Comparison of ENCODE assay signal across 10 cellular contexts in the genomic region with DNA sequence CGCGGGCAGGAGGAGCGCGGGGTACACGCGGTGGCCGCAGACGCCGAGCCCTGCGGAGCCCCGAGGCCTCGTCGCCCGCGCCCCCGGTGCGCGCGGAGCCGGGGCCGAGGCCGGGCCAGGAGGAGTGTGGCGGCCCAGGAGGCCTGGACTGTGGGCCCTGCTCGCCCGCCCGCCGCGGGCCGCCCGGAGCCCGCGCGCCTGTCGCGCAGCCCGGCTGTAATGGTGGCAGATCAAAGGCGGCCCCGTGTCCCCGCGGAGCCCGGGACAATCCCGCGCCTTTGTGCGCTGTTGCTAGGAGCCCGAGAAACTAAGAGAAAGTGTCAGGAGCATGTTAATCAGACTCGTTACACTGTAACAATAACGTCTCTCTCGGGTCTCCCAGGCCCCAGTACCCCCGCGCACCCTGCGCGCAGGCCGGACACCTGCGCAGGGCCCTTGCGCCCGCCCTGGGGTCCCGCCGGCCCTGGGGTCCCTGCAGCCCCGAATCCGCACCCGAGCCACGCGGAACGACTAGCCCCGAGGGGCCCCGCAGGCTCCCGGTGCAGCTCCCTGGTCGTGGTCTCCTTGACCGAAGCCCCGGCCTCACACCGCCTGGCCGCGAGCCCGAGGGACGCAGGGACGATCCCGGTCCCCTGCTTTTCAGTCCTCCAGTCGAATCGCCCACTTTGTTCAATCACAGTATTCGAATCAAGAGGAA.
A peak's percentile ranks its signal among the peaks of the same experiment; 100 is the strongest.
DNase-seq lines count a peak whose midpoint lies in the region; TF ChIP-seq lines count a peak whose summit lies in the region.
"Had no signal": no experiment of that assay in that cellular context is flagged by ENCODE, and none has a peak within 500 bp of the region (broad histone marks: within the 10 kb centered on the region; RNA-seq: fewer than 3 reads in every experiment).

No MANE protein-coding gene starts in this region.

- H3K36me3 ChIP-seq in BLaER1 treated with 17β-estradiol and CSF1 and Interleukin-3, amounts not matched to agents 10 nM and 100 nM, result peaks cover 0 to 12% (median 0%) of the 10 kb centered on the region in 11 experiments; a peak in 3 of 22 replicates
- H3K36me3 ChIP-seq in H7 (replicated peaks; ENCODE audit: control insufficient read depth, insufficient read depth, low read length) (no peaks in the 10 kb centered on the region), neuronal stem cell (replicated peaks in 1 of 2; ENCODE audit: control insufficient read depth in 2 of 2, insufficient read depth in 2 of 2, low read length in 2 of 2) (no peaks in the 10 kb centered on the region), tibial nerve (no peaks in the 10 kb centered on the region)
- H3K36me3 ChIP-seq in effector memory CD4-positive, alpha-beta T cell (ENCODE audit: control insufficient read depth, insufficient read depth, low read length), result no peaks in the 10 kb centered on the region

- no peaks in the 10 kb centered on the region for H3K4me1 ChIP-seq in BLaER1 treated with 17β-estradiol and CSF1 and Interleukin-3, amounts not matched to agents 10 nM and 100 nM
- peaks cover 2% of the 10 kb centered on the region for H3K4me1 ChIP-seq in effector memory CD4-positive, alpha-beta T cell (ENCODE audit: control insufficient read depth, insufficient read depth, low read length, poor library complexity, severe bottlenecking)
- peaks cover 11 to 12% of the 10 kb centered on the region in 2 donors for H3K4me1 ChIP-seq in neuronal stem cell (ENCODE audit: control insufficient read depth in 2 of 2, insufficient read depth in 1 of 2, low read depth in 1 of 2, low read length in 2 of 2)
- peaks cover 0 to 19% (median 10%) of the 10 kb centered on the region in 4 donors for H3K4me1 ChIP-seq in tibial nerve

- peak overlapping the region in 7 of 10 experiments; percentile 12 to 36 (median 31); a peak in 8 of 20 replicates for H3K4me3 ChIP-seq in BLaER1 treated with 17β-estradiol and CSF1 and Interleukin-3, amounts not matched to agents 10 nM and 100 nM
- H3K4me3 ChIP-seq in H7 (ENCODE audit: insufficient read depth, low read depth, low read length) (peak overlapping the region; percentile 26; the same call in 1 of the 2 replicates), neuronal stem cell (ENCODE audit: low read length in 2 of 2) (no peak overlapping the region), tibial nerve (peak overlapping the region in 1 of 4 donors; percentile 39)
- peak overlapping the region; percentile 71 for H3K4me3 ChIP-seq in effector memory CD4-positive, alpha-beta T cell (ENCODE audit: insufficient read depth, low read depth, low read length, poor library complexity, severe bottlenecking)

- H2AK5ac ChIP-seq in neuronal stem cell (ENCODE audit: low read depth, low read length), result no peak overlapping the region

- no peak overlapping the region for H2AFZ ChIP-seq in neuronal stem cell (ENCODE audit: low read length)

- no peak overlapping the region for H2BK12ac ChIP-seq in neuronal stem cell (ENCODE audit: low read length)

- no peaks in the 10 kb centered on the region for H4K20me1 ChIP-seq in BLaER1 treated with 17β-estradiol and CSF1 and Interleukin-3, amounts not matched to agents 10 nM and 100 nM

- no peak overlapping the region for H3K4me2 ChIP-seq in BLaER1 treated with 17β-estradiol and CSF1 and Interleukin-3, amounts not matched to agents 10 nM and 100 nM
- H3K4me2 ChIP-seq in neuronal stem cell (ENCODE audit: insufficient read depth, low read length, poor library complexity, severe bottlenecking), result peak overlapping the region; percentile 53

- no peak overlapping the region for H2BK120ac ChIP-seq in neuronal stem cell (ENCODE audit: low read depth, low read length)

- peaks cover 36 to 53% (median 40%) of the 10 kb centered on the region in 11 experiments for H3K27me3 ChIP-seq in BLaER1 treated with 17β-estradiol and CSF1 and Interleukin-3, amounts not matched to agents 10 nM and 100 nM
- H3K27me3 ChIP-seq in H7 (ENCODE audit: control insufficient read depth, insufficient read depth, low read length) (peaks cover 19% of the 10 kb centered on the region; the same call in 1 of the 2 replicates), neuronal stem cell (ENCODE audit: control insufficient read depth in 3 of 3, insufficient read depth in 3 of 3, low read depth in 1 of 3, low read length in 3 of 3) (peaks cover 0 to 17% (median 0%) of the 10 kb centered on the region in 3 experiments), tibial nerve (peaks cover 2 to 78% of the 10 kb centered on the region in 2 donors)
- H3K27me3 ChIP-seq in effector memory CD4-positive, alpha-beta T cell (replicated peaks; ENCODE audit: control insufficient read depth, insufficient read depth, low read length, poor library complexity, severe bottlenecking), result peaks cover 29% of the 10 kb centered on the region

- H3K4ac ChIP-seq in neuronal stem cell (ENCODE audit: low read length), result no peak overlapping the region

- TF ChIP-seq EP300 in tibial nerve (IDR thresholded peaks at IDR 0.05), result no peak

- H3K14ac ChIP-seq in neuronal stem cell (ENCODE audit: low read length), result no peak overlapping the region

- TF ChIP-seq POLR2A in tibial nerve (IDR thresholded peaks at IDR 0.05), result no peak

- H3K27ac ChIP-seq in BLaER1 treated with 17β-estradiol and CSF1 and Interleukin-3, amounts not matched to agents 10 nM and 100 nM, result no peak overlapping the region
- no peak overlapping the region for H3K27ac ChIP-seq in effector memory CD4-positive, alpha-beta T cell (ENCODE audit: insufficient read depth, low read length, poor library complexity, severe bottlenecking)
- no peak overlapping the region for H3K27ac ChIP-seq in neuronal stem cell (replicated peaks; ENCODE audit: low read length)
- H3K27ac ChIP-seq in tibial nerve, result no peak overlapping the region

- no peak overlapping the region for H2BK5ac ChIP-seq in neuronal stem cell (ENCODE audit: low read length)

- no peak overlapping the region for H3K9ac ChIP-seq in BLaER1 treated with 17β-estradiol and CSF1 and Interleukin-3, amounts not matched to agents 10 nM and 100 nM
- no peak overlapping the region for H3K9ac ChIP-seq in neuronal stem cell (ENCODE audit: low read depth, low read length, poor library complexity)

- H3K18ac ChIP-seq in neuronal stem cell (ENCODE audit: low read length), result peak overlapping the region; percentile 49

- H4K8ac ChIP-seq in neuronal stem cell (ENCODE audit: low read depth, low read length), result no peak overlapping the region

- H3K23ac ChIP-seq in neuronal stem cell (ENCODE audit: low read depth, low read length, poor library complexity), result no peak overlapping the region

- TF ChIP-seq CTCF in tibial nerve (IDR thresholded peaks at IDR 0.05), result no peak

- peaks cover 22 to 26% (median 24%) of the 10 kb centered on the region in 11 experiments for H3K9me3 ChIP-seq in BLaER1 treated with 17β-estradiol and CSF1 and Interleukin-3, amounts not matched to agents 10 nM and 100 nM (replicated peaks in 1 of 11)
- no peaks in the 10 kb centered on the region for H3K9me3 ChIP-seq in effector memory CD4-positive, alpha-beta T cell (ENCODE audit: control insufficient read depth, low read length)
- H3K9me3 ChIP-seq in neuronal stem cell (replicated peaks in 1 of 2; ENCODE audit: control insufficient read depth in 2 of 2, insufficient read depth in 1 of 2, low read depth in 1 of 2, low read length in 2 of 2), result peaks cover 0 to 12% of the 10 kb centered on the region in 2 donors
- H3K9me3 ChIP-seq in tibial nerve, result no peaks in the 10 kb centered on the region

- no peaks in the 10 kb centered on the region for H3K79me1 ChIP-seq in neuronal stem cell (ENCODE audit: low read depth, low read length)

- DNase-seq in H7 (peak; percentile 80), neuronal stem cell (ENCODE audit: low spot score) (peak; percentile 47), NCI-H1105 (lab: John Stamatoyannopoulos, UW) (no peak), tibial nerve (ENCODE audit: low spot score in 2 of 2) (no peak), HCEC 1CT (no peak), NCI-H2227 (lab: John Stamatoyannopoulos, UW; ENCODE audit: unreplicated experiment) (no peak)
- DNase-seq in effector memory CD4-positive, alpha-beta T cell, result no peak
- DNase-seq: effector CD4-positive, alpha-beta T cell; NCI-H526 treated with DMSO at 0.1 percent for 48 hours had no signal

- H4K91ac ChIP-seq in neuronal stem cell (ENCODE audit: low read depth, low read length, poor library complexity), result no peak overlapping the region

- no CpG with 5 or more reads among the region's 80 CpGs for WGBS in neuronal stem cell (ENCODE audit: extremely low coverage in 2 of 2, insufficient read length in 2 of 2, insufficient replicate concordance in 1 of 2), 2 donors
- WGBS in tibial nerve, 2 donors, result 30 to 54% methylated on average over 19 to 41 of the region's 80 CpGs

- H2BK15ac ChIP-seq in neuronal stem cell (ENCODE audit: low read length), result peak overlapping the region; percentile 8

Comparison
In these comparisons a context has a peak if more than half of its experiments do, and no peak if none do; other contexts are left out.
1. H3K4me3 ChIP-seq: peak in BLaER1 treated with 17β-estradiol and CSF1 and Interleukin-3, amounts not matched to agents 10 nM and 100 nM (7 of 10), H7 (single experiment) and effector memory CD4-positive, alpha-beta T cell (single experiment); none in neuronal stem cell (0 of 2).
2. DNase-seq: peak in H7 (single experiment) and neuronal stem cell (single experiment); none in effector memory CD4-positive, alpha-beta T cell (0 of 3), NCI-H1105 (single experiment), tibial nerve (0 of 2), HCEC 1CT (single experiment) and NCI-H2227 (single experiment).